Comparison of ENCODE assay signal across 7 cellular contexts in genomic region chr1:202143011-202143767, GRCh38. TPM values are rescaled to one million over a fixed set of nuclear protein-coding genes. Genes with fewer than 3 reads are reported as not detected.
DNase-seq lines count a peak whose midpoint lies in the region; ATAC-seq and TF ChIP-seq lines count a peak whose summit lies in the region.

No MANE protein-coding gene starts in this region.

- H2BK5ac ChIP-seq in mesendoderm (ENCODE audit: low read length) = no peak overlapping the region

- H2AK5ac ChIP-seq in mesendoderm (ENCODE audit: low read length) = no peak overlapping the region

- TF ChIP-seq POLR2A in GM18505 (IDR thresholded peaks at IDR 0.05; ENCODE audit: borderline replicate concordance, extremely low read depth, insufficient read depth, insufficient read length) = no peak

- CTCF ChIA-PET in RWPE1 (lab: Yijun Ruan, JAX) = interaction anchor here (0.5 to 1.3 kb wide), 5 partner anchors 8 to 315 kb away, joined by 3 to 5 read pairs (median 3); no protein-coding TSS in a partner anchor

- H3K4ac ChIP-seq in mesendoderm (ENCODE audit: low read depth, low read length) = no peak overlapping the region

- H3K23ac ChIP-seq in mesendoderm (ENCODE audit: low read length) = no peak overlapping the region

- H3K36me3 ChIP-seq in mesendoderm (ENCODE audit: control insufficient read depth, insufficient read depth, low read length) (peaks cover 1% of the 10 kb centered on the region), aorta (ENCODE audit: control insufficient read depth in 1 of 2, insufficient read depth in 2 of 2, low read length in 1 of 2) (no peaks in the 10 kb centered on the region)

- H3K79me1 ChIP-seq in mesendoderm (ENCODE audit: low read length) = peaks cover 25% of the 10 kb centered on the region

- H3K79me2 ChIP-seq in mesendoderm (ENCODE audit: control insufficient read depth, insufficient read depth, low read length) = peaks cover 32% of the 10 kb centered on the region

- ATAC-seq in GM18505 (IDR thresholded peaks at IDR 0.05; ENCODE audit: unreplicated experiment) (peak; percentile 17), HG02798 (IDR thresholded peaks at IDR 0.05; ENCODE audit: poor library complexity, unreplicated experiment) (peak; percentile 10), aorta (ENCODE audit: low FRiP score) (peak; percentile 61), GM18861 (IDR thresholded peaks at IDR 0.05; ENCODE audit: unreplicated experiment) (no peak)

- H3K9ac ChIP-seq in mesendoderm (ENCODE audit: low read length) = peak overlapping the region; percentile 90

- peak overlapping the region; percentile 81 for H3K27ac ChIP-seq in RWPE1
- H3K27ac ChIP-seq in dorsolateral prefrontal cortex = peak overlapping the region; percentile 73 to 99 (median 97)
- H3K27ac ChIP-seq in mesendoderm (ENCODE audit: low read depth, low read length) = no peak overlapping the region
- peak overlapping the region; percentile 38 to 83 for H3K27ac ChIP-seq in aorta (ENCODE audit: low read depth in 1 of 2, low read length in 2 of 2)

- WGBS in mesendoderm (ENCODE audit: extremely low coverage, insufficient coverage, low lambda C conversion rate) = no CpG with 5 or more reads among the region's 17 CpGs
- WGBS in aorta, 2 donors = 10% methylated on average over 17 of the region's 17 CpGs

- H3K56ac ChIP-seq in mesendoderm (ENCODE audit: low read length) = peak overlapping the region; percentile 95

- intact Hi-C loops in dorsolateral prefrontal cortex (cut with DNase I) = no loop called here
- intact Hi-C loops in aorta (cut with DNase I) = no loop called here

- peak overlapping the region; percentile 64 to 98 (median 93) for H3K4me3 ChIP-seq in dorsolateral prefrontal cortex
- peak overlapping the region; percentile 80 for H3K4me3 ChIP-seq in mesendoderm (ENCODE audit: low read length)
- H3K4me3 ChIP-seq in aorta (ENCODE audit: low read length in 2 of 2) = peak overlapping the region; percentile 93 to 100

- H3K4me1 ChIP-seq in mesendoderm (ENCODE audit: control insufficient read depth, low read depth, low read length) (peaks cover 2% of the 10 kb centered on the region), aorta (ENCODE audit: control insufficient read depth in 1 of 2, insufficient read depth in 2 of 2, low read length in 2 of 2) (no peaks in the 10 kb centered on the region)

- no peak overlapping the region for H4K5ac ChIP-seq in mesendoderm (ENCODE audit: low read length)

- no peaks in the 10 kb centered on the region for H3K9me3 ChIP-seq in aorta (ENCODE audit: control insufficient read depth, low read length)

- H3K18ac ChIP-seq in mesendoderm (ENCODE audit: low read length) = no peak overlapping the region

- no peak overlapping the region for H4K8ac ChIP-seq in mesendoderm (ENCODE audit: low read depth, low read length)

- POLR2A ChIA-PET in RWPE1 (lab: Yijun Ruan, JAX; ENCODE audit: low non-redundant PET) = no interaction called here

- H3K27me3 ChIP-seq in dorsolateral prefrontal cortex (no peaks in the 10 kb centered on the region), mesendoderm (ENCODE audit: insufficient read depth, low read length, poor library complexity) (no peaks in the 10 kb centered on the region), aorta (ENCODE audit: control insufficient read depth in 1 of 2, insufficient read depth in 2 of 2, low read length in 1 of 2) (no peaks in the 10 kb centered on the region)

- peak overlapping the region; percentile 94 for H3K4me2 ChIP-seq in mesendoderm (ENCODE audit: low read length)

- TF ChIP-seq CTCF in RWPE1 (conservative IDR thresholded peaks at IDR 0.05; ENCODE audit: low read depth) (no peak), dorsolateral prefrontal cortex (IDR thresholded peaks at IDR 0.05 in 54 of 56, conservative IDR thresholded peaks at IDR 0.05 in 2 of 56; ENCODE audit: low read depth in 1 of 56, partially characterized antibody in 56 of 56) (no peak)

- H2BK15ac ChIP-seq in mesendoderm (replicated peaks; ENCODE audit: low read depth) = no peak overlapping the region

- no peak overlapping the region for H2BK120ac ChIP-seq in mesendoderm (ENCODE audit: low read depth, low read length)

- DNase-seq in RWPE1 (ENCODE audit: low spot score) = peak; percentile 42
- no peak for DNase-seq in dorsolateral prefrontal cortex
- no peak for DNase-seq in mesendoderm
- DNase-seq in aorta = peak; percentile 73 to 75

RNA-seq across cellular contexts. Expression of gene ARL8A, which starts 1.3 kb away (rescaled TPM):
- total RNA-seq in dorsolateral prefrontal cortex (100 to 1,000 TPM in 119 of 120 experiments, 10 to 100 TPM in 1; 88.0 to 248 (median 166) TPM), aorta (10 to 100 TPM; 66.3 to 87.7 TPM)
- 32.9 TPM for polyA plus RNA-seq in mesendoderm (2013, experiment 1 of 2)
- 31.1 TPM for polyA plus RNA-seq in mesendoderm (2013, experiment 2 of 2)
- 10 to 100 TPM; 21.8 to 32.2 TPM for polyA plus RNA-seq in aorta

RNA-seq across cellular contexts. Expression of gene PTPN7, which starts 17.2 kb away (rescaled TPM):
- total RNA-seq in dorsolateral prefrontal cortex (1 to 10 TPM in 52 of 120 experiments, under 1 TPM in 48, not detected in 20; 0.16 to 4.1 (median 1.0) TPM), aorta (1 to 10 TPM; 3.4 to 5.7 TPM)
- polyA plus RNA-seq in mesendoderm (2013, experiment 1 of 2) = 0.65 TPM
- polyA plus RNA-seq in mesendoderm (2013, experiment 2 of 2) = 0.49 TPM
- polyA plus RNA-seq in aorta = 1 to 10 TPM in 1 of 2 donors, under 1 TPM in 1; 0.33 to 3.4 TPM

RNA-seq across cellular contexts. Expression of gene GPR37L1, which starts 20.5 kb away (rescaled TPM):
- total RNA-seq in dorsolateral prefrontal cortex = 100 to 1,000 TPM in 3 of 120 experiments, 10 to 100 TPM in 117; 26.2 to 167 (median 58.0) TPM
- polyA plus RNA-seq in mesendoderm (2013, experiment 1 of 2) = 0.01 TPM
- polyA plus RNA-seq in mesendoderm (2013, experiment 2 of 2) = 0.03 TPM
- total RNA-seq in aorta = under 1 TPM in 1 of 2 donors, not detected in 1; 0.06 TPM
- polyA plus RNA-seq in aorta = not detected

RNA-seq across cellular contexts. Expression of gene LGR6, which starts 50.4 kb away (rescaled TPM):
- 1 to 10 TPM in 26 of 120 experiments, under 1 TPM in 85, not detected in 9; 0.12 to 4.0 (median 0.62) TPM for total RNA-seq in dorsolateral prefrontal cortex
- 0.51 TPM for polyA plus RNA-seq in mesendoderm (2013, experiment 1 of 2)
- 0.57 TPM for polyA plus RNA-seq in mesendoderm (2013, experiment 2 of 2)
- 10 to 100 TPM; 31.7 to 35.6 TPM for total RNA-seq in aorta
- 10 to 100 TPM; 11.6 to 67.8 TPM for polyA plus RNA-seq in aorta

Comparison
In these comparisons a context has a peak if more than half of its experiments do, and no peak if none do; other contexts are left out.
1. DNase-seq: peak in RWPE1 (single experiment) and aorta (2 of 2); none in dorsolateral prefrontal cortex (0 of 10) and mesendoderm (single experiment).
2. RNA of gene GPR37L1, which starts 20.5 kb away (total RNA-seq): 26.2 to 167 TPM in dorsolateral prefrontal cortex; 0.06 TPM in aorta; every median in the first group is over 10 times any median in the second.
3. Peak in every context shown above with its lines, with median percentiles within 50 percentile points of each other: H3K4me3 ChIP-seq.